8 cellular contexts compared by ENCODE assay signal in genomic region chr5:180831139-180832080, GRCh38. TPM values are rescaled to one million over a fixed set of nuclear protein-coding genes. Genes with fewer than 3 reads are reported as not detected.
DNase-seq lines count a peak whose midpoint lies in the region; ATAC-seq and TF ChIP-seq lines count a peak whose summit lies in the region.

No MANE protein-coding gene starts in this region.

- TF ChIP-seq CTCF in PC-3 (conservative IDR thresholded peaks at IDR 0.05; ENCODE audit: low read depth, low read length), result no peak

- H3K4me2 ChIP-seq in PC-3 (ENCODE audit: low read length), result peak overlapping the region; percentile 91

- no peaks in the 10 kb centered on the region for H3K9me2 ChIP-seq in PC-3 (replicated peaks; ENCODE audit: low read length)

- BruUV-seq in PC-3 (replicated peaks; lab: Mats Ljungman, UMichigan), result TSS peak; percentile 62

- H3K4me1 ChIP-seq in PC-3 (ENCODE audit: insufficient read depth, low read length), result peaks cover 22% of the 10 kb centered on the region

- H3K36me3 ChIP-seq in PC-3 (ENCODE audit: low read depth, low read length), result peaks cover 14% of the 10 kb centered on the region; the same call in 1 of the 2 replicates

- ATAC-seq in GM19372 (IDR thresholded peaks at IDR 0.05; ENCODE audit: low read depth, unreplicated experiment), result peak; percentile 60
- ATAC-seq in HG03469 (IDR thresholded peaks at IDR 0.05; ENCODE audit: unreplicated experiment), result peak; percentile 48
- peak; percentile 96 for ATAC-seq in PC-3
- peak; percentile 81 for ATAC-seq in activated T-helper 17 cell treated with anti-CD3 and anti-CD28 coated beads, Interleukin-2, amount 50 U/mL, for 72 hours (replicated peaks)
- ATAC-seq in naive thymus-derived CD8-positive, alpha-beta T cell, result peak; percentile 37 to 68

- H2AFZ ChIP-seq in PC-3 (ENCODE audit: low read length), result peak overlapping the region; percentile 97

- CTCF ChIA-PET in PC-3 (lab: Charles Lee), result interaction anchor here (0.6 to 1.1 kb wide), 4 partner anchors 18 to 47 kb away, joined by 3 to 5 read pairs (median 3); no protein-coding TSS in a partner anchor

- H3K4me3 Mint-ChIP-seq in activated T-helper 17 cell treated with anti-CD3 and anti-CD28 coated beads, Interleukin-2, amount 50 U/mL, for 72 hours, result peak overlapping the region; percentile 92
- peak overlapping the region; percentile 94 to 100 (median 96) for H3K4me3 Mint-ChIP-seq in naive thymus-derived CD8-positive, alpha-beta T cell

- peak overlapping the region; percentile 92 for H3K27ac Mint-ChIP-seq in activated T-helper 17 cell treated with anti-CD3 and anti-CD28 coated beads, Interleukin-2, amount 50 U/mL, for 72 hours
- H3K27ac Mint-ChIP-seq in naive thymus-derived CD8-positive, alpha-beta T cell, result peak overlapping the region; percentile 96 to 100 (median 98)

- H3K27me3 Mint-ChIP-seq in activated T-helper 17 cell treated with anti-CD3 and anti-CD28 coated beads, Interleukin-2, amount 50 U/mL, for 72 hours, result no peaks in the 10 kb centered on the region
- H3K27me3 Mint-ChIP-seq in naive thymus-derived CD8-positive, alpha-beta T cell, result no peaks in the 10 kb centered on the region

- peaks cover 3% of the 10 kb centered on the region for H3F3A ChIP-seq in PC-3 (ENCODE audit: low read length, unreplicated experiment)

- peaks cover 24% of the 10 kb centered on the region for H3K4me1 Mint-ChIP-seq in activated T-helper 17 cell treated with anti-CD3 and anti-CD28 coated beads, Interleukin-2, amount 50 U/mL, for 72 hours
- peaks cover 24 to 63% (median 61%) of the 10 kb centered on the region in 4 donors for H3K4me1 Mint-ChIP-seq in naive thymus-derived CD8-positive, alpha-beta T cell

- H3K9me3 ChIP-seq in PC-3 (ENCODE audit: low read length), result peaks cover 8% of the 10 kb centered on the region; the same call in 1 of the 2 replicates

- peak overlapping the region; percentile 77 for H3K4me3 ChIP-seq in PC-3 (ENCODE audit: low read length)

- H3K9me3 Mint-ChIP-seq in activated T-helper 17 cell treated with anti-CD3 and anti-CD28 coated beads, Interleukin-2, amount 50 U/mL, for 72 hours, result no peaks in the 10 kb centered on the region
- peaks cover 0 to 5% (median 0%) of the 10 kb centered on the region in 9 donors for H3K9me3 Mint-ChIP-seq in naive thymus-derived CD8-positive, alpha-beta T cell

- peak overlapping the region; percentile 94 for H3K9ac ChIP-seq in PC-3 (ENCODE audit: low read length)

- intact Hi-C loops in PC-3 (cut with micrococcal nuclease), result loop anchor here (1.0 kb wide), 2 partner anchors 21 to 30 kb away; partner anchors contain the start of gene ZFP62

- DNase-seq in COLO829 (ENCODE audit: low spot score) (peak; percentile 17), PC-3 (peak; percentile 80), fibroblast of gingiva (ENCODE audit: low read depth) (peak; percentile 74)
- DNase-seq in naive thymus-derived CD8-positive, alpha-beta T cell, result peak; percentile 49 to 83 (median 70)
- peak; percentile 49 to 83 (median 72) for DNase-seq in stimulated activated naive CD4-positive, alpha-beta T cell (lab: John Stamatoyannopoulos, UW)

- H3K36me3 Mint-ChIP-seq in activated T-helper 17 cell treated with anti-CD3 and anti-CD28 coated beads, Interleukin-2, amount 50 U/mL, for 72 hours (ENCODE audit: low read depth), result peaks cover 54% of the 10 kb centered on the region
- peaks cover 4 to 40% (median 36%) of the 10 kb centered on the region in 3 donors for H3K36me3 Mint-ChIP-seq in naive thymus-derived CD8-positive, alpha-beta T cell

- H3K27ac ChIP-seq in PC-3 (ENCODE audit: low read length), result peak overlapping the region; percentile 65

- POLR2A ChIA-PET in PC-3 (lab: Charles Lee; ENCODE audit: unreplicated experiment), result interaction anchor here (0.7 kb wide), 1 partner anchor 14 kb away, joined by 6 read pairs; no protein-coding TSS in a partner anchor
- POLR2A ChIA-PET in naive thymus-derived CD8-positive, alpha-beta T cell (lab: Charles Lee), result interaction anchor here (0.7 to 9.3 kb wide), 29 partner anchors 8 to 430 kb away, joined by 3 to 642 read pairs (median 5); partner anchors contain the start of genes CNOT6, FLT4, MGAT1 and RACK1

- H3K79me2 ChIP-seq in PC-3 (ENCODE audit: low read length), result peaks cover 26% of the 10 kb centered on the region

- no peaks in the 10 kb centered on the region for H4K20me1 ChIP-seq in PC-3 (ENCODE audit: low read length)

- no peaks in the 10 kb centered on the region for H3K27me3 ChIP-seq in PC-3 (ENCODE audit: low read length)

RNA-seq across cellular contexts. Expression of gene MGAT1, which starts 28.8 kb away (rescaled TPM):
- 104 and 132 TPM in 2 replicates for total RNA-seq in PC-3 (2014; rRNA removed)
- 100 to 1,000 TPM; 170 to 308 TPM for total RNA-seq in activated T-helper 17 cell treated with anti-CD3 and anti-CD28 coated beads, Interleukin-2, amount 50 U/mL, for 72 hours
- 100 to 1,000 TPM; 195 to 205 TPM for total RNA-seq in naive thymus-derived CD8-positive, alpha-beta T cell
- polyA plus RNA-seq in naive thymus-derived CD8-positive, alpha-beta T cell, result 100 to 1,000 TPM; 108 to 149 (median 111) TPM

RNA-seq across cellular contexts. Expression of gene ZFP62, which starts 29.7 kb away (rescaled TPM):
- 16.6 and 24.3 TPM in 2 replicates for total RNA-seq in PC-3 (2014; rRNA removed)
- total RNA-seq in activated T-helper 17 cell treated with anti-CD3 and anti-CD28 coated beads, Interleukin-2, amount 50 U/mL, for 72 hours, result 10 to 100 TPM; 16.6 to 20.8 TPM
- 10 to 100 TPM; 66.5 to 74.4 TPM for total RNA-seq in naive thymus-derived CD8-positive, alpha-beta T cell
- polyA plus RNA-seq in naive thymus-derived CD8-positive, alpha-beta T cell, result 10 to 100 TPM; 20.0 to 26.0 (median 25.7) TPM

Comparison
In these comparisons a context has a peak if more than half of its experiments do, and no peak if none do; other contexts are left out.
1. Peak in every context shown above with its lines: DNase-seq, ATAC-seq, H3K4me3 ChIP-seq and H3K27ac ChIP-seq.
2. DNase-seq: peak in every context shown above with its lines; median percentile 80 in PC-3; 74 in fibroblast of gingiva; 72 in stimulated activated naive CD4-positive, alpha-beta T cell; 70 in naive thymus-derived CD8-positive, alpha-beta T cell; 17 in COLO829.